ENCODE assay signal across 8 cellular contexts in genomic region chr1:243354511-243355153, GRCh38.
DNase-seq lines count a peak whose midpoint lies in the region; ATAC-seq and TF ChIP-seq lines count a peak whose summit lies in the region.

No MANE protein-coding gene starts in this region.

- WGBS in urinary bladder, result 42% methylated on average over 4 of the region's 4 CpGs

- H3K36me3 Mint-ChIP-seq in glutamatergic neuron (ENCODE audit: unreplicated experiment), result no peaks in the 10 kb centered on the region

- no peaks in the 10 kb centered on the region for H3K27me3 Mint-ChIP-seq in glutamatergic neuron (ENCODE audit: unreplicated experiment)

- peak overlapping the region; percentile 76 for H3K4me2 ChIP-seq in BLaER1

- H3K4me3 ChIP-seq in BLaER1, result peak overlapping the region; percentile 46
- peak overlapping the region; percentile 11 for H3K4me3 ChIP-seq in urinary bladder (ENCODE audit: low read depth, low read length)

- H3K36me3 ChIP-seq in BLaER1, result peaks cover 14% of the 10 kb centered on the region
- H3K36me3 ChIP-seq in urinary bladder (ENCODE audit: insufficient read depth), result no peaks in the 10 kb centered on the region

- peaks cover 11% of the 10 kb centered on the region; the same call in 1 of the 2 replicates for H3K9me3 ChIP-seq in BLaER1

- no peaks in the 10 kb centered on the region for H3K27me3 ChIP-seq in BLaER1

- H3K4me1 Mint-ChIP-seq in glutamatergic neuron (ENCODE audit: low read depth, unreplicated experiment), result peaks cover 8% of the 10 kb centered on the region

- H3K4me1 ChIP-seq in BLaER1 (peaks cover 15% of the 10 kb centered on the region), urinary bladder (ENCODE audit: insufficient read depth) (no peaks in the 10 kb centered on the region)

- H3K9ac ChIP-seq in BLaER1, result peak overlapping the region; percentile 59

- no peaks in the 10 kb centered on the region for H3K9me3 Mint-ChIP-seq in glutamatergic neuron (ENCODE audit: unreplicated experiment)

- no peak overlapping the region for H3K4me3 Mint-ChIP-seq in glutamatergic neuron (ENCODE audit: unreplicated experiment)

- no peak for TF ChIP-seq CTCF in glutamatergic neuron (IDR thresholded peaks at IDR 0.05; ENCODE audit: partially characterized antibody, unreplicated experiment)

- peak overlapping the region; percentile 3 for H3K27ac Mint-ChIP-seq in glutamatergic neuron (ENCODE audit: unreplicated experiment)

- peak; percentile 67 for ATAC-seq in GM19397 (IDR thresholded peaks at IDR 0.05; ENCODE audit: unreplicated experiment)

- no peaks in the 10 kb centered on the region for H4K20me1 ChIP-seq in BLaER1

- H3K27ac ChIP-seq in BLaER1, result peak overlapping the region; percentile 53
- no peak overlapping the region for H3K27ac ChIP-seq in urinary bladder (ENCODE audit: low read depth)

- DNase-seq in LHCN-M2 (ENCODE audit: low read depth), result peak; percentile 6
- DNase-seq in glutamatergic neuron, result no peak
- DNase-seq in globus pallidus (ENCODE audit: low spot score), result no peak
- no peak for DNase-seq in NCI-H1694 treated with DMSO at 0.1 percent for 48 hours (lab: John Stamatoyannopoulos, UW)
- DNase-seq in COLO668 (lab: John Stamatoyannopoulos, UW; ENCODE audit: unreplicated experiment), result no peak
